Comparison of ENCODE assay signal across 11 cellular contexts in the genomic region with DNA sequence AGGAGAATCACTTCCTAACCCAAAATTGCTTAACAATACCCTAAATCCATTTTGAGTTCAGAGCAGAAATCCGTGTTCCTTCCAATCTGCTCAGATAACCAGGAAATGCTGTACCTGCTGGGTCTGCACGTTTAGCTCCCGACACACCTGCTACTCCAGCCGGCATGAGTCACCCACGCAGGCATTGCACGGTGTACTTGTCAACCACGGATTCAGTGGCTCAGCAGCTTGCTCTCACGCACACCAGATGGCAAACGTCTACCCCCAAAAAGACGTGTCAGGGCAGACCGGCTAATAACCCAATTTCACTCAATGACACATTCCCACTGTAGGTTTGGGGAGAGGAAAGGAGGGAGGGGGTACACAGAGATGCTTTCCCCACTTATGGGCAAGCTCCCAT.
A peak's percentile ranks its signal among the peaks of the same experiment; 100 is the strongest.
DNase-seq lines count a peak whose midpoint lies in the region; ATAC-seq, FAIRE-seq and TF ChIP-seq lines count a peak whose summit lies in the region.
"Had no signal": no experiment of that assay in that cellular context is flagged by ENCODE, and none has a peak within 500 bp of the region (broad histone marks: within the 10 kb centered on the region; RNA-seq: fewer than 3 reads in every experiment).

No MANE protein-coding gene starts in this region.

- H2BK12ac ChIP-seq in neuronal stem cell (ENCODE audit: low read length), result no peak overlapping the region

- H3K14ac ChIP-seq in neuronal stem cell (ENCODE audit: low read length), result no peak overlapping the region

- no peak for TF ChIP-seq CTCF in astrocyte (IDR thresholded peaks at IDR 0.05; ENCODE audit: insufficient read depth, low read depth, low read length)

- H2BK120ac ChIP-seq in neuronal stem cell (ENCODE audit: low read depth, low read length), result no peak overlapping the region

- no peaks in the 10 kb centered on the region for H3K27me3 ChIP-seq in astrocyte (ENCODE audit: insufficient read depth, low read length)
- H3K27me3 ChIP-seq in mucosa of stomach (ENCODE audit: control insufficient read depth, insufficient read depth, low read length), result no peaks in the 10 kb centered on the region
- H3K27me3 ChIP-seq in right cardiac atrium (ENCODE audit: control insufficient read depth, insufficient read depth), result no peaks in the 10 kb centered on the region
- peaks cover 0 to 25% (median 6%) of the 10 kb centered on the region in 3 experiments for H3K27me3 ChIP-seq in neuronal stem cell (ENCODE audit: control insufficient read depth in 3 of 3, insufficient read depth in 3 of 3, low read depth in 1 of 3, low read length in 3 of 3)

- H3K27ac Mint-ChIP-seq in astrocyte (ENCODE audit: unreplicated experiment), result peak overlapping the region; percentile 94

- H3K4me1 ChIP-seq in astrocyte (ENCODE audit: insufficient read depth, low read length), result peaks cover 32% of the 10 kb centered on the region
- H3K4me1 ChIP-seq in mucosa of stomach (ENCODE audit: control insufficient read depth, insufficient read depth, low read length), result peaks cover 36% of the 10 kb centered on the region
- no peaks in the 10 kb centered on the region for H3K4me1 ChIP-seq in right cardiac atrium (ENCODE audit: control insufficient read depth, insufficient read depth, low read length)
- peaks cover 7% of the 10 kb centered on the region in 2 donors for H3K4me1 ChIP-seq in neuronal stem cell (ENCODE audit: control insufficient read depth in 2 of 2, insufficient read depth in 1 of 2, low read depth in 1 of 2, low read length in 2 of 2)

- H3K4me1 Mint-ChIP-seq in astrocyte (ENCODE audit: low read depth, unreplicated experiment), result peaks cover 40% of the 10 kb centered on the region

- no peak overlapping the region for H4K91ac ChIP-seq in neuronal stem cell (ENCODE audit: low read depth, low read length, poor library complexity)

- peaks cover 2% of the 10 kb centered on the region for H3K36me3 Mint-ChIP-seq in astrocyte (ENCODE audit: low read depth, unreplicated experiment)

- intact Hi-C loops in right cardiac atrium (cut with DNase I), result no loop called here

- H3K27me3 Mint-ChIP-seq in astrocyte (ENCODE audit: low read depth, unreplicated experiment), result no peaks in the 10 kb centered on the region

- H2BK5ac ChIP-seq in neuronal stem cell (ENCODE audit: low read length), result no peak overlapping the region

- no peak overlapping the region for H2BK15ac ChIP-seq in neuronal stem cell (ENCODE audit: low read length)

- H3K23ac ChIP-seq in neuronal stem cell (ENCODE audit: low read depth, low read length, poor library complexity), result no peak overlapping the region

- H3K9me3 Mint-ChIP-seq in astrocyte (ENCODE audit: unreplicated experiment), result no peaks in the 10 kb centered on the region
- H3K9me3 Mint-ChIP-seq: central memory CD8-positive, alpha-beta T cell had no signal

- no peak for ATAC-seq in right cardiac atrium

- H3K27ac ChIP-seq in astrocyte (ENCODE audit: low read depth, low read length), result peak overlapping the region; percentile 71
- no peak overlapping the region for H3K27ac ChIP-seq in right cardiac atrium (ENCODE audit: low read length)
- H3K27ac ChIP-seq in neuronal stem cell (replicated peaks; ENCODE audit: low read length), result no peak overlapping the region

- no peaks in the 10 kb centered on the region for H3K79me1 ChIP-seq in neuronal stem cell (ENCODE audit: low read depth, low read length)

- no peak for FAIRE-seq in astrocyte (lab: Jason Lieb, UNC)

- H3K4me2 ChIP-seq in astrocyte (ENCODE audit: low read length), result peak overlapping the region; percentile 86
- no peak overlapping the region for H3K4me2 ChIP-seq in neuronal stem cell (ENCODE audit: insufficient read depth, low read length, poor library complexity, severe bottlenecking)

- H3K9me3 ChIP-seq in astrocyte (ENCODE audit: insufficient read depth, low read depth, low read length), result no peaks in the 10 kb centered on the region
- H3K9me3 ChIP-seq in mucosa of stomach (ENCODE audit: control insufficient read depth, low read length), result no peaks in the 10 kb centered on the region
- H3K9me3 ChIP-seq in right cardiac atrium (ENCODE audit: control insufficient read depth, low read length), result no peaks in the 10 kb centered on the region
- no peaks in the 10 kb centered on the region for H3K9me3 ChIP-seq in neuronal stem cell (replicated peaks in 1 of 2; ENCODE audit: control insufficient read depth in 2 of 2, insufficient read depth in 1 of 2, low read depth in 1 of 2, low read length in 2 of 2)
- H3K9me3 ChIP-seq: sigmoid colon had no signal

- H3K36me3 ChIP-seq in astrocyte (ENCODE audit: insufficient read depth, low read length), result no peaks in the 10 kb centered on the region
- no peaks in the 10 kb centered on the region for H3K36me3 ChIP-seq in mucosa of stomach (ENCODE audit: control insufficient read depth, insufficient read depth, low read length)
- no peaks in the 10 kb centered on the region for H3K36me3 ChIP-seq in neuronal stem cell (replicated peaks in 1 of 2; ENCODE audit: control insufficient read depth in 2 of 2, insufficient read depth in 2 of 2, low read length in 2 of 2)
- H3K36me3 ChIP-seq: sigmoid colon had no signal

- H3K9ac ChIP-seq in astrocyte (ENCODE audit: low read length) (peak overlapping the region; percentile 93), mucosa of stomach (ENCODE audit: low read length) (peak overlapping the region; percentile 69), neuronal stem cell (ENCODE audit: low read depth, low read length, poor library complexity) (no peak overlapping the region)

- no peak overlapping the region for H4K8ac ChIP-seq in neuronal stem cell (ENCODE audit: low read depth, low read length)

- peaks cover 67% of the 10 kb centered on the region for H4K20me1 ChIP-seq in astrocyte (ENCODE audit: insufficient read depth, low read length)

- H3K79me2 ChIP-seq in astrocyte (ENCODE audit: insufficient read depth, low read length), result peaks cover 78% of the 10 kb centered on the region

- H3K4me3 ChIP-seq in astrocyte (ENCODE audit: insufficient read depth, low read depth, low read length), result peak overlapping the region; percentile 48
- peak overlapping the region; percentile 38 for H3K4me3 ChIP-seq in mucosa of stomach (ENCODE audit: low read length)
- H3K4me3 ChIP-seq in right cardiac atrium (ENCODE audit: low read length), result no peak overlapping the region
- H3K4me3 ChIP-seq in neuronal stem cell (ENCODE audit: low read length in 2 of 2), result peak overlapping the region in 1 of 2 donors; percentile 17
- H3K4me3 ChIP-seq: sigmoid colon had no signal

- WGBS in right cardiac atrium, result 75% methylated on average over 11 of the region's 11 CpGs
- WGBS in neuronal stem cell (ENCODE audit: extremely low coverage in 2 of 2, insufficient read length in 2 of 2, insufficient replicate concordance in 1 of 2), 2 donors, result no CpG with 5 or more reads among the region's 11 CpGs

- no peak overlapping the region for H2AFZ ChIP-seq in astrocyte (ENCODE audit: low read depth, low read length)
- no peak overlapping the region for H2AFZ ChIP-seq in neuronal stem cell (ENCODE audit: low read length)

- no peak overlapping the region for H3K4ac ChIP-seq in neuronal stem cell (ENCODE audit: low read length)

- peak overlapping the region; percentile 76 for H3K4me3 Mint-ChIP-seq in astrocyte (ENCODE audit: unreplicated experiment)
- H3K4me3 Mint-ChIP-seq: central memory CD8-positive, alpha-beta T cell had no signal

- no peak overlapping the region for H2AK5ac ChIP-seq in neuronal stem cell (ENCODE audit: low read depth, low read length)

- DNase-seq in DMS 273 treated with DMSO at 0.1 percent for 48 hours (lab: John Stamatoyannopoulos, UW) (peak; percentile 16), NCI-H2081 (lab: John Stamatoyannopoulos, UW) (peak; percentile 82 to 95), astrocyte (ENCODE audit: low read depth) (peak; percentile 91), activated gamma-delta T cell treated with Interleukin-2 at 50 U/mL for 16 hours (no peak), right cardiac atrium (no peak), NOMO-1 (lab: John Stamatoyannopoulos, UW; ENCODE audit: unreplicated experiment in 2 of 2) (no peak), neuronal stem cell (ENCODE audit: low spot score) (no peak)
- DNase-seq: NCI-H1048, sigmoid colon had no signal

- no peak overlapping the region for H3K18ac ChIP-seq in neuronal stem cell (ENCODE audit: low read length)

Comparison
In these comparisons a context has a peak if more than half of its experiments do, and no peak if none do; other contexts are left out.
1. DNase-seq: peak in DMS 273 treated with DMSO at 0.1 percent for 48 hours (single experiment), NCI-H2081 (2 of 2) and astrocyte (single experiment); none in activated gamma-delta T cell treated with Interleukin-2 at 50 U/mL for 16 hours (single experiment), right cardiac atrium (0 of 3), NOMO-1 (0 of 2) and neuronal stem cell (single experiment).